ENCODE assay signal across 1 cellular context in the genomic region with DNA sequence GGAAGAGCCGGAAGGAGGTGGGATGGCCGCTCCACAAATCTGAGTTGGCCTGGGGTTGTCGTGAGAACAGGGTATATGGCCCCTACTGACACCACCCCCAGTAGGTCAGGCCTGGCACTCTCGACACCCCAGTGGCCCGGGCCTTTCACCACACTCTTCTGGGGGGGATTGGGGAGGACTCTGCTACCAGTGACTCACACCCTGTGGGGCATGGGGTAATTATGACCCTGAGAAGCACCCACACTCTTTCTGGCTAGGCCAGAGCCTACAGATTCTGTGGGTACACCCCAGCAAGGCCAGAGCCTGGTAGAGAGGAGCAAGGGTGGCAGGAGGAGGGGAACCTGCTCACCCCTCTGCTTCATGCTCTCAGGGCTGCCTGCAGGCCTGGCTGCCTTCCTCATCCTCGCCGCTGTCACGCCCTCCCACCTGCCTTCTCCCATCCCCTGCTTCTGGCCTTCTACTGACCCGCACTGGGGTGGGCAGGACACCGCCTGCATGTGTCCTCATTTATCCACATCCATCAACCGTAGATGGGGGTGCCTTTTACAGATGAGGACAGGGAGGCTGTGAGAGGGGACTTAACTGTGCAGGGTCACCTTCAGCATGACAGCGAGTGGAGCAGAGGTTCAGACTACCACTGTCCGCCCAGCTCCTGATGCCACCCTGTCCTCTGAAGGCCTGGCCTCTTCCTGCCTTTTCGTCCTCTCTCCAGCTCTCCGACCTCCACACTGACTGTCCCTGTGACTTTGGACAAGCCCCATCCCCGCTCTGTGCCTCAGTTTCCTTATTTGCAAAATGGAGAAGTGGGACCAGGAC.
TF ChIP-seq lines count a peak whose summit lies in the region.

No MANE protein-coding gene starts in this region.

TF ChIP-seq in H1, 55 proteins besides CTCF, POLR2A, EP300 and RAD21:
- TF ChIP-seq CREB1 (IDR thresholded peaks at IDR 0.05) (no peak), JUND (IDR thresholded peaks at IDR 0.05; ENCODE audit: low read length) (no peak), EZH2 (IDR thresholded peaks at IDR 0.05; ENCODE audit: low read depth, low read length, severe bottlenecking) (no peak), POLR2AphosphoS5 (IDR thresholded peaks at IDR 0.05; ENCODE audit: low read depth, low read length) (no peak), RFX5 (IDR thresholded peaks at IDR 0.05; ENCODE audit: borderline replicate concordance, low read depth, low read length) (no peak), RBBP5 (IDR thresholded peaks at IDR 0.05; ENCODE audit: borderline replicate concordance, low read depth, low read length) (no peak), CTBP2 (IDR thresholded peaks at IDR 0.05; ENCODE audit: borderline replicate concordance, insufficient read depth, insufficient read length, low read length) (no peak), TCF12 (IDR thresholded peaks at IDR 0.05; ENCODE audit: low read depth, low read length) (no peak), BACH1 (IDR thresholded peaks at IDR 0.05; ENCODE audit: low read length) (no peak), RNF2 (IDR thresholded peaks at IDR 0.05; ENCODE audit: borderline replicate concordance, low read depth, low read length, missing control alignments, poor library complexity, severe bottlenecking) (no peak), POU5F1 (IDR thresholded peaks at IDR 0.05; ENCODE audit: low read depth, low read length) (no peak), MAFK (IDR thresholded peaks at IDR 0.05; ENCODE audit: low read depth, low read length) (no peak), CBX8 (IDR thresholded peaks at IDR 0.05; ENCODE audit: borderline replicate concordance, low read depth, low read length) (no peak), CHD2 (IDR thresholded peaks at IDR 0.05; ENCODE audit: low read length) (no peak), SAP30 (IDR thresholded peaks at IDR 0.05; ENCODE audit: insufficient read depth, insufficient replicate concordance, low read length) (no peak)
